ENCODE assay signal across 25 cellular contexts in genomic region chr15:90439946-90440345, GRCh38.
"Had no signal": no experiment of that assay in that cellular context is flagged by ENCODE, and none has a peak within 500 bp of the region (broad histone marks: within the 10 kb centered on the region; RNA-seq: fewer than 3 reads in every experiment).

No MANE protein-coding gene starts in this region.

- H3K9me3 ChIP-seq: adrenal gland, breast epithelium, prostate gland, testis had no signal

- H3K27ac Mint-ChIP-seq: activated B cell treated with CpG ODN at 0.5 μM for 24 hours; activated CD8-positive, alpha-beta T cell treated with anti-CD3 and anti-CD28 coated beads for 36 hours; activated naive CD4-positive, alpha-beta T cell treated with anti-CD3 and anti-CD28 coated beads, Interleukin-2, amount 50 U/mL, for 24 hours; dendritic cell treated with granulocyte-macrophage colony-stimulating factor and Interleukin-4, amounts not matched to agents 40 ng/mL and 50 ng/mL, for 4 days; neural progenitor cell had no signal

- H3K36me3 ChIP-seq: neural progenitor cell, prostate gland had no signal

- H3K4me3 Mint-ChIP-seq: activated B cell treated with CpG ODN at 0.5 μM for 24 hours; activated CD8-positive, alpha-beta T cell treated with anti-CD3 and anti-CD28 coated beads for 36 hours; activated naive CD4-positive, alpha-beta T cell treated with anti-CD3 and anti-CD28 coated beads, Interleukin-2, amount 50 U/mL, for 24 hours; dendritic cell treated with granulocyte-macrophage colony-stimulating factor and Interleukin-4, amounts not matched to agents 40 ng/mL and 50 ng/mL, for 4 days; neural progenitor cell; stimulated activated naive CD8-positive, alpha-beta T cell treated with anti-CD3 and anti-CD28 coated beads, Interleukin-15, amount 100 ng/mL, for 72 hours; type B pancreatic cell had no signal

- H3K27me3 Mint-ChIP-seq: activated B cell treated with CpG ODN at 0.5 μM for 24 hours; activated CD8-positive, alpha-beta T cell treated with anti-CD3 and anti-CD28 coated beads for 36 hours; activated naive CD4-positive, alpha-beta T cell treated with anti-CD3 and anti-CD28 coated beads, Interleukin-2, amount 50 U/mL, for 24 hours; dendritic cell treated with granulocyte-macrophage colony-stimulating factor and Interleukin-4, amounts not matched to agents 40 ng/mL and 50 ng/mL, for 4 days; stimulated activated naive CD8-positive, alpha-beta T cell treated with anti-CD3 and anti-CD28 coated beads, Interleukin-15, amount 100 ng/mL, for 72 hours; type B pancreatic cell had no signal

- H3K4me1 Mint-ChIP-seq: neural progenitor cell had no signal

- FAIRE-seq: astrocyte, kidney had no signal

- H3K27me3 ChIP-seq: adrenal gland, breast epithelium, foreskin keratinocyte, neural progenitor cell, testis had no signal

- H3K27ac ChIP-seq: adrenal gland, epithelial cell of prostate, foreskin keratinocyte, neural progenitor cell, prostate gland, testis had no signal

- H3K9me3 Mint-ChIP-seq: activated CD8-positive, alpha-beta T cell treated with anti-CD3 and anti-CD28 coated beads for 36 hours; activated naive CD4-positive, alpha-beta T cell treated with anti-CD3 and anti-CD28 coated beads, Interleukin-2, amount 50 U/mL, for 24 hours; dendritic cell treated with granulocyte-macrophage colony-stimulating factor and Interleukin-4, amounts not matched to agents 40 ng/mL and 50 ng/mL, for 4 days; neural progenitor cell; stimulated activated naive CD8-positive, alpha-beta T cell treated with anti-CD3 and anti-CD28 coated beads, Interleukin-15, amount 100 ng/mL, for 72 hours; type B pancreatic cell had no signal

- H3K4me1 ChIP-seq: breast epithelium, foreskin keratinocyte, neural progenitor cell, prostate gland, testis had no signal

- ATAC-seq: activated CD8-positive, alpha-beta T cell treated with anti-CD3 and anti-CD28 coated beads for 36 hours; foreskin keratinocyte; left lobe of liver; right cardiac atrium; stimulated activated naive CD8-positive, alpha-beta T cell treated with anti-CD3 and anti-CD28 coated beads, Interleukin-15, amount 100 ng/mL, for 72 hours had no signal

- DNase-seq: activated B cell treated with CpG ODN at 0.5 μM for 24 hours; activated CD4-positive, alpha-beta T cell treated with anti-CD3 and anti-CD28 coated beads for 48 hours; activated CD8-positive, alpha-beta memory T cell treated with anti-CD3 and anti-CD28 coated beads, Interleukin-2, amount 50 U/mL, for 4 hours; activated CD8-positive, alpha-beta T cell treated with anti-CD3 and anti-CD28 coated beads for 36 hours; activated gamma-delta T cell; activated T-cell treated with anti-CD3 and anti-CD28 coated beads, Interleukin-2, amount 50 U/mL, for 48 hours; adrenal gland; cerebellar nuclear complex; foreskin keratinocyte; glutamatergic neuron; kidney; right cardiac atrium; stimulated activated CD4-positive, alpha-beta T cell treated with anti-CD3 and anti-CD28 coated beads, Interleukin-15, amount 100 ng/mL, for 24 hours; stimulated activated CD4-positive, alpha-beta T cell treated with anti-CD3 and anti-CD28 coated beads, Interleukin-2, amount 100 ng/mL, for 48 hours; stimulated activated naive CD8-positive, alpha-beta T cell treated with anti-CD3 and anti-CD28 coated beads, Interleukin-15, amount 100 ng/mL, for 72 hours; testis had no signal

- H3K4me2 ChIP-seq: neural progenitor cell had no signal

- H3K4me3 ChIP-seq: adrenal gland, breast epithelium, neural progenitor cell, prostate gland, testis had no signal
